In the genomic region with DNA sequence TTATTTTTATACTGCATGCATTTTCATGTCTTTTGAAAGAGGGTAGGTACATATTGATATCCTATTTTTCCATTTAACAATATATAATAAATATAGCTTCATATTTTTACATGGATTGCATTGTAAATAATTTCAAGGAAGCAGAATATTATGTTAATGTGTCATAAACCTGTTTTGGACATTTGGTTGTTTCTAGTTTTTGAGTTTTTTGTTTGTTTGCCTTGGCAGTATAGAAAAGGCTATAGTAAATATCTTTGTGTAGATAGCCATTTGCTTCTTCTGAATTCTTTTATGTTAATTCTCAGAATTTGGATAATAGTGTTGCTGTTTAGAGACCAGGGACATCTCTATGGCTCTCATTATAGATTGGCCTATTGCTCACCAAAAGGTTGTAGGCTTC, we compare ENCODE assay signal across 26 cellular contexts.
"Had no signal": no experiment of that assay in that cellular context is flagged by ENCODE, and none has a peak within 500 bp of the region (broad histone marks: within the 10 kb centered on the region; RNA-seq: fewer than 3 reads in every experiment).

No MANE protein-coding gene starts in this region.

- H2AFZ ChIP-seq: parathyroid adenoma had no signal

- H3K9me3 ChIP-seq: neutrophil, psoas muscle, right lobe of liver, sigmoid colon, stomach, testis, tibial artery, transverse colon, upper lobe of right lung, vagina had no signal

- DNase-seq: naive B cell; naive thymus-derived CD8-positive, alpha-beta T cell; nephron progenitor cell; nucleus accumbens; posterior cingulate gyrus; psoas muscle; right cardiac atrium; right lobe of liver; sigmoid colon; small intestine; stimulated activated CD4-positive, alpha-beta T cell treated with anti-CD3 and anti-CD28 coated beads, Interleukin-15, amount 100 ng/mL, for 24 hours; stimulated activated CD4-positive, alpha-beta T cell treated with anti-CD3 and anti-CD28 coated beads, Interleukin-2, amount 100 ng/mL, for 24 hours; stimulated activated CD4-positive, alpha-beta T cell treated with anti-CD3 and anti-CD28 coated beads, Interleukin-2, amount 100 ng/mL, for 48 hours; stimulated activated CD4-positive, alpha-beta T cell treated with anti-CD3 and anti-CD28 coated beads, Interleukin-4, amount 100 ng/mL, for 24 hours; stimulated activated naive B cell treated with anti-CD40 and anti-IgM and Interleukin-4, amounts not matched to agents 10 μg/mL and 1 μg/mL and 100 μg/mL, for 72 hours; stimulated activated naive CD4-positive, alpha-beta T cell treated with Interleukin-2 at 50 U/mL for 16 hours; stomach; testis; tibial artery; transverse colon; upper lobe of right lung had no signal

- H3K4me3 ChIP-seq: psoas muscle, right lobe of liver, sigmoid colon, stomach, testis, tibial artery, transverse colon, upper lobe of right lung, vagina had no signal

- H3K4me1 ChIP-seq: parathyroid adenoma, psoas muscle, testis, upper lobe of right lung had no signal

- ATAC-seq: naive thymus-derived CD8-positive, alpha-beta T cell; natural killer cell treated with Interleukin-12 subunit alpha and Interleukin-12 subunit beta and Interleukin-15 and Interleukin-18, amount 100 ng/mL, for 72 hours; psoas muscle; right cardiac atrium; right lobe of liver; stimulated activated effector memory CD8-positive, alpha-beta T cell treated with anti-CD3 and anti-CD28 coated beads, Interleukin-12 subunit alpha, Interleukin-12 subunit beta, amount 100 ng/mL, for 72 hours; stimulated activated naive B cell treated with anti-CD40 and anti-IgM and Interleukin-4, amounts not matched to agents 10 μg/mL and 1 μg/mL and 100 μg/mL, for 72 hours; upper lobe of right lung had no signal

- H3K36me3 ChIP-seq: neutrophil, right lobe of liver, sigmoid colon, stomach, tibial artery, transverse colon, upper lobe of right lung, vagina had no signal

- H3K27me3 ChIP-seq: neutrophil, right lobe of liver, sigmoid colon, testis, tibial artery, transverse colon, upper lobe of right lung, vagina had no signal

- FAIRE-seq: small intestine had no signal

- H3K27ac ChIP-seq: neutrophil, parathyroid adenoma, psoas muscle, right lobe of liver, sigmoid colon, stomach, testis, tibial artery, transverse colon, upper lobe of right lung, vagina had no signal

- H3K79me2 ChIP-seq: parathyroid adenoma had no signal
